Comparison of ENCODE assay signal across 8 cellular contexts in the genomic region with DNA sequence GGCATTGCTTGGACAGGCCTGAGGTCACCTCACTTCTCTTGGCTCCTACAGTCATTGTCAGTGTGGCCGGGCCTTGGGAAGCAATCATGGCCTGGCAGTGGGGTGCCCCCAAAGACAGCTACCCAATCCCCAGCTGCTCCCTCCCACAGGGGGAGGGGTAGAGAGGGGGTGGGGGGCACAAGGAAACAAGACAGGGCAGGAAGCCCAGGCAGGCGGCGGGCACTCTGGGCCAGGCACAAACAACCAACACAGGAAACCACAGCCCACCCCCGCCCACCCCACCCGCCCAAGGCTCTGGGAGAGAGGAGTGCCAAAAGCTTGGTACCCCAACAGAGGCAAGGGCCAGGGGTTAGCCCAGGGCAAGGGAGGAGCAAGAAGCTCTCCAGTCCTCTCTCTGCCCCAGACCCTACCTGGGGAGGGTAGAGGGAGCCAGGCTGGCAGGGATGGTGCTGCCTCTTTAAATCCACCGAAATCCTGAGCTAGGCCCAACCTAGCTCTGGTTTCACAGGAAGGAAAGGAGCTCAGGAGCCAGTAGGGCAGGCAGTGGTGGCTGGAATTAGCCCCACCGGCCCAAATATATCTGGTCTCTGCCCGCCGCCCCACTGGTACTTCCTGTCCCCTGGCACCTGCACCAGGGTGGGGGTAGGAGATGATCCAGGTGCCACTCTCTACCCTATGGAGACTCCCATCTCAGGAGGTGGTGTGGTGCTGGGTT. TPM values are rescaled to one million over a fixed set of nuclear protein-coding genes. Genes with fewer than 3 reads are reported as not detected.
DNase-seq lines count a peak whose midpoint lies in the region; ATAC-seq and TF ChIP-seq lines count a peak whose summit lies in the region.

No MANE protein-coding gene starts in this region.

- peak overlapping the region; percentile 99 for H3K27ac Mint-ChIP-seq in CD8-positive, alpha-beta T cell
- H3K27ac Mint-ChIP-seq in neural crest cell (ENCODE audit: unreplicated experiment) = no peak overlapping the region

- peak; percentile 2 for ATAC-seq in CD8-positive, alpha-beta T cell
- no peak for ATAC-seq in HG03469 (IDR thresholded peaks at IDR 0.05; ENCODE audit: unreplicated experiment)
- no peak for ATAC-seq in esophagus mucosa
- no peak for ATAC-seq in GM21390 (IDR thresholded peaks at IDR 0.05; ENCODE audit: unreplicated experiment)

- CTCF ChIA-PET in CD8-positive, alpha-beta T cell (lab: Charles Lee) = interaction anchor here (0.7 to 7.5 kb wide), 7 partner anchors 24 to 224 kb away, joined by 3 to 92 read pairs (median 3); a partner anchor contains a TSS

- DNase-seq in CD8-positive, alpha-beta T cell = peak in 6 of 7 experiments; percentile 39 to 88 (median 72)
- DNase-seq in Peyer's patch (peak; percentile 53 to 75 (median 75)), dermis blood vessel endothelial cell (peak; percentile 39), neural crest cell (ENCODE audit: low read depth, low spot score) (no peak), SKM-1 (lab: John Stamatoyannopoulos, UW; ENCODE audit: unreplicated experiment) (no peak)

- no peaks in the 10 kb centered on the region for H3K27me3 ChIP-seq in CD8-positive, alpha-beta T cell (ENCODE audit: insufficient read depth, low read length)
- H3K27me3 ChIP-seq in Peyer's patch = no peaks in the 10 kb centered on the region

- H3K9me3 Mint-ChIP-seq in CD8-positive, alpha-beta T cell = no peaks in the 10 kb centered on the region
- H3K9me3 Mint-ChIP-seq in neural crest cell = no peaks in the 10 kb centered on the region

- intact Hi-C loops in CD8-positive, alpha-beta T cell (cut with DNase I, micrococcal nuclease) = loop anchor here in 1 of 2 experiments (2.0 kb wide), 1 partner anchor 15 kb away; no protein-coding TSS in a partner anchor

- peak overlapping the region; percentile 94 for H3K27ac ChIP-seq in CD8-positive, alpha-beta T cell (ENCODE audit: low read depth, low read length)
- H3K27ac ChIP-seq in Peyer's patch = peak overlapping the region; percentile 89 to 99 (median 96)

- TF ChIP-seq POLR2A in Peyer's patch (IDR thresholded peaks at IDR 0.05) = no peak

- H3K36me3 ChIP-seq in CD8-positive, alpha-beta T cell (ENCODE audit: insufficient read depth, low read length) = no peaks in the 10 kb centered on the region
- peaks cover 0 to under 1% (median 0%) of the 10 kb centered on the region in 3 donors for H3K36me3 ChIP-seq in Peyer's patch

- H3K9me3 ChIP-seq in CD8-positive, alpha-beta T cell (ENCODE audit: low read length) = no peaks in the 10 kb centered on the region
- H3K9me3 ChIP-seq in Peyer's patch = no peaks in the 10 kb centered on the region

- no peak for TF ChIP-seq CTCF in CD8-positive, alpha-beta T cell (IDR thresholded peaks at IDR 0.05)
- no peak for TF ChIP-seq CTCF in Peyer's patch (IDR thresholded peaks at IDR 0.05)
- no peak for TF ChIP-seq CTCF in neural crest cell (conservative IDR thresholded peaks at IDR 0.05)

- peak overlapping the region; percentile 58 for H3K4me3 ChIP-seq in CD8-positive, alpha-beta T cell (ENCODE audit: low read depth, low read length)
- H3K4me3 ChIP-seq in Peyer's patch = peak overlapping the region in 1 of 4 donors; percentile 18

- H3K27me3 Mint-ChIP-seq in CD8-positive, alpha-beta T cell (ENCODE audit: low read depth) = no peaks in the 10 kb centered on the region
- H3K27me3 Mint-ChIP-seq in neural crest cell (ENCODE audit: low read depth) = no peaks in the 10 kb centered on the region

- H3K4me3 Mint-ChIP-seq in CD8-positive, alpha-beta T cell = peak overlapping the region; percentile 92
- peak overlapping the region; percentile 65 for H3K4me3 Mint-ChIP-seq in neural crest cell

- H3K4me1 Mint-ChIP-seq in CD8-positive, alpha-beta T cell (ENCODE audit: low read depth) = peaks cover 80% of the 10 kb centered on the region
- H3K4me1 Mint-ChIP-seq in neural crest cell = peaks cover 78% of the 10 kb centered on the region

- peaks cover 31% of the 10 kb centered on the region for H3K36me3 Mint-ChIP-seq in CD8-positive, alpha-beta T cell
- no peaks in the 10 kb centered on the region for H3K36me3 Mint-ChIP-seq in neural crest cell (ENCODE audit: low read depth)

- H3K4me1 ChIP-seq in CD8-positive, alpha-beta T cell (ENCODE audit: insufficient read depth, low read length) = peaks cover 89% of the 10 kb centered on the region
- H3K4me1 ChIP-seq in Peyer's patch = peaks cover 26 to 99% (median 71%) of the 10 kb centered on the region in 4 donors

- POLR2A ChIA-PET in CD8-positive, alpha-beta T cell (lab: Charles Lee) = interaction anchor here (0.6 to 9.9 kb wide), 17 partner anchors 11 to 214 kb away, joined by 3 to 201 read pairs (median 10); a partner anchor contains a TSS

RNA-seq across cellular contexts. Expression of a gene that starts 12.2 kb away (rescaled TPM):
- 100 to 1,000 TPM; 437 to 439 TPM for total RNA-seq in CD8-positive, alpha-beta T cell
- total RNA-seq in Peyer's patch = 10 to 100 TPM; 26.4 to 51.3 (median 34.1) TPM
- total RNA-seq in dermis blood vessel endothelial cell = 7.1 and 18.8 TPM in 2 replicates
- total RNA-seq in neural crest cell = 19.2 and 21.2 TPM in 2 replicates
- 44.6 TPM for total RNA-seq in esophagus mucosa

RNA-seq across cellular contexts. Expression of a gene that starts 29.9 kb away (rescaled TPM):
- total RNA-seq in CD8-positive, alpha-beta T cell = 1 to 10 TPM; 7.6 to 8.0 TPM
- total RNA-seq in Peyer's patch (1 to 10 TPM in 2 of 4 donors, under 1 TPM in 1, not detected in 1; 0.66 to 7.4 (median 1.1) TPM), dermis blood vessel endothelial cell (not detected in 2 replicates), neural crest cell (not detected in 2 replicates), esophagus mucosa (0.20 TPM)

RNA-seq across cellular contexts. Expression of a gene that starts 42.5 kb away (rescaled TPM):
- total RNA-seq in CD8-positive, alpha-beta T cell = not detected
- total RNA-seq in Peyer's patch = not detected
- not detected in 2 replicates for total RNA-seq in dermis blood vessel endothelial cell
- total RNA-seq in neural crest cell = not detected in 2 replicates
- 0.32 TPM for total RNA-seq in esophagus mucosa

RNA-seq across cellular contexts. Expression of a gene that starts 58.0 kb away (rescaled TPM):
- not detected for total RNA-seq in CD8-positive, alpha-beta T cell
- total RNA-seq in Peyer's patch (not detected), dermis blood vessel endothelial cell (not detected in 2 replicates), neural crest cell (not detected in 2 replicates), esophagus mucosa (not detected)

Comparison
In these comparisons a context has a peak if more than half of its experiments do, and no peak if none do; other contexts are left out.
1. DNase-seq: peak in CD8-positive, alpha-beta T cell (6 of 7), Peyer's patch (3 of 3) and dermis blood vessel endothelial cell (single experiment); none in neural crest cell (single experiment) and SKM-1 (single experiment).